In genomic region chr17:17839792-17840707, GRCh38 we compare ENCODE assay signal across 1 cellular context.
TF ChIP-seq lines count a peak whose summit lies in the region.

No MANE protein-coding gene starts in this region.

TF ChIP-seq in K562, 482 proteins besides CTCF, POLR2A, EP300 and RAD21 (continued from another document and continues in another):
- TF ChIP-seq, protein P1, sequence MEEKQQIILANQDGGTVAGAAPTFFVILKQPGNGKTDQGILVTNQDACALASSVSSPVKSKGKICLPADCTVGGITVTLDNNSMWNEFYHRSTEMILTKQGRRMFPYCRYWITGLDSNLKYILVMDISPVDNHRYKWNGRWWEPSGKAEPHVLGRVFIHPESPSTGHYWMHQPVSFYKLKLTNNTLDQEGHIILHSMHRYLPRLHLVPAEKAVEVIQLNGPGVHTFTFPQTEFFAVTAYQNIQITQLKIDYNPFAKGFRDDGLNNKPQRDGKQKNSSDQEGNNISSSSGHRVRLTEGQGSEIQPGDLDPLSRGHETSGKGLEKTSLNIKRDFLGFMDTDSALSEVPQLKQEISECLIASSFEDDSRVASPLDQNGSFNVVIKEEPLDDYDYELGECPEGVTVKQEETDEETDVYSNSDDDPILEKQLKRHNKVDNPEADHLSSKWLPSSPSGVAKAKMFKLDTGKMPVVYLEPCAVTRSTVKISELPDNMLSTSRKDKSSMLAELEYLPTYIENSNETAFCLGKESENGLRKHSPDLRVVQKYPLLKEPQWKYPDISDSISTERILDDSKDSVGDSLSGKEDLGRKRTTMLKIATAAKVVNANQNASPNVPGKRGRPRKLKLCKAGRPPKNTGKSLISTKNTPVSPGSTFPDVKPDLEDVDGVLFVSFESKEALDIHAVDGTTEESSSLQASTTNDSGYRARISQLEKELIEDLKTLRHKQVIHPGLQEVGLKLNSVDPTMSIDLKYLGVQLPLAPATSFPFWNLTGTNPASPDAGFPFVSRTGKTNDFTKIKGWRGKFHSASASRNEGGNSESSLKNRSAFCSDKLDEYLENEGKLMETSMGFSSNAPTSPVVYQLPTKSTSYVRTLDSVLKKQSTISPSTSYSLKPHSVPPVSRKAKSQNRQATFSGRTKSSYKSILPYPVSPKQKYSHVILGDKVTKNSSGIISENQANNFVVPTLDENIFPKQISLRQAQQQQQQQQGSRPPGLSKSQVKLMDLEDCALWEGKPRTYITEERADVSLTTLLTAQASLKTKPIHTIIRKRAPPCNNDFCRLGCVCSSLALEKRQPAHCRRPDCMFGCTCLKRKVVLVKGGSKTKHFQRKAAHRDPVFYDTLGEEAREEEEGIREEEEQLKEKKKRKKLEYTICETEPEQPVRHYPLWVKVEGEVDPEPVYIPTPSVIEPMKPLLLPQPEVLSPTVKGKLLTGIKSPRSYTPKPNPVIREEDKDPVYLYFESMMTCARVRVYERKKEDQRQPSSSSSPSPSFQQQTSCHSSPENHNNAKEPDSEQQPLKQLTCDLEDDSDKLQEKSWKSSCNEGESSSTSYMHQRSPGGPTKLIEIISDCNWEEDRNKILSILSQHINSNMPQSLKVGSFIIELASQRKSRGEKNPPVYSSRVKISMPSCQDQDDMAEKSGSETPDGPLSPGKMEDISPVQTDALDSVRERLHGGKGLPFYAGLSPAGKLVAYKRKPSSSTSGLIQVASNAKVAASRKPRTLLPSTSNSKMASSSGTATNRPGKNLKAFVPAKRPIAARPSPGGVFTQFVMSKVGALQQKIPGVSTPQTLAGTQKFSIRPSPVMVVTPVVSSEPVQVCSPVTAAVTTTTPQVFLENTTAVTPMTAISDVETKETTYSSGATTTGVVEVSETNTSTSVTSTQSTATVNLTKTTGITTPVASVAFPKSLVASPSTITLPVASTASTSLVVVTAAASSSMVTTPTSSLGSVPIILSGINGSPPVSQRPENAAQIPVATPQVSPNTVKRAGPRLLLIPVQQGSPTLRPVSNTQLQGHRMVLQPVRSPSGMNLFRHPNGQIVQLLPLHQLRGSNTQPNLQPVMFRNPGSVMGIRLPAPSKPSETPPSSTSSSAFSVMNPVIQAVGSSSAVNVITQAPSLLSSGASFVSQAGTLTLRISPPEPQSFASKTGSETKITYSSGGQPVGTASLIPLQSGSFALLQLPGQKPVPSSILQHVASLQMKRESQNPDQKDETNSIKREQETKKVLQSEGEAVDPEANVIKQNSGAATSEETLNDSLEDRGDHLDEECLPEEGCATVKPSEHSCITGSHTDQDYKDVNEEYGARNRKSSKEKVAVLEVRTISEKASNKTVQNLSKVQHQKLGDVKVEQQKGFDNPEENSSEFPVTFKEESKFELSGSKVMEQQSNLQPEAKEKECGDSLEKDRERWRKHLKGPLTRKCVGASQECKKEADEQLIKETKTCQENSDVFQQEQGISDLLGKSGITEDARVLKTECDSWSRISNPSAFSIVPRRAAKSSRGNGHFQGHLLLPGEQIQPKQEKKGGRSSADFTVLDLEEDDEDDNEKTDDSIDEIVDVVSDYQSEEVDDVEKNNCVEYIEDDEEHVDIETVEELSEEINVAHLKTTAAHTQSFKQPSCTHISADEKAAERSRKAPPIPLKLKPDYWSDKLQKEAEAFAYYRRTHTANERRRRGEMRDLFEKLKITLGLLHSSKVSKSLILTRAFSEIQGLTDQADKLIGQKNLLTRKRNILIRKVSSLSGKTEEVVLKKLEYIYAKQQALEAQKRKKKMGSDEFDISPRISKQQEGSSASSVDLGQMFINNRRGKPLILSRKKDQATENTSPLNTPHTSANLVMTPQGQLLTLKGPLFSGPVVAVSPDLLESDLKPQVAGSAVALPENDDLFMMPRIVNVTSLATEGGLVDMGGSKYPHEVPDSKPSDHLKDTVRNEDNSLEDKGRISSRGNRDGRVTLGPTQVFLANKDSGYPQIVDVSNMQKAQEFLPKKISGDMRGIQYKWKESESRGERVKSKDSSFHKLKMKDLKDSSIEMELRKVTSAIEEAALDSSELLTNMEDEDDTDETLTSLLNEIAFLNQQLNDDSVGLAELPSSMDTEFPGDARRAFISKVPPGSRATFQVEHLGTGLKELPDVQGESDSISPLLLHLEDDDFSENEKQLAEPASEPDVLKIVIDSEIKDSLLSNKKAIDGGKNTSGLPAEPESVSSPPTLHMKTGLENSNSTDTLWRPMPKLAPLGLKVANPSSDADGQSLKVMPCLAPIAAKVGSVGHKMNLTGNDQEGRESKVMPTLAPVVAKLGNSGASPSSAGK (IDR thresholded peaks at IDR 0.05) = no peak; the same call in 1 of the 2 replicates
- TF ChIP-seq ZNF23 (CRISPR knock-in tag; IDR thresholded peaks at IDR 0.05) (no peak), HNRNPH1 (optimal IDR thresholded peaks at IDR 0.05; ENCODE audit: low read depth, low read length) (no peak), SIX5 (IDR thresholded peaks at IDR 0.05; ENCODE audit: borderline replicate concordance in 1 of 2, insufficient read depth in 1 of 2, low read depth in 1 of 2, low read length in 2 of 2) (no peak), HDAC3 (IDR thresholded peaks at IDR 0.05; ENCODE audit: borderline replicate concordance, partially characterized antibody) (no peak), ZZZ3 (IDR thresholded peaks at IDR 0.05) (no peak), MAFF (IDR thresholded peaks at IDR 0.05; ENCODE audit: low read length) (no peak), FOXM1 (IDR thresholded peaks at IDR 0.05; ENCODE audit: low read depth) (no peak), FOXM1 (CRISPR knock-in tag; IDR thresholded peaks at IDR 0.05; ENCODE audit: low read depth) (no peak), ZNF184 (CRISPR knock-in tag; IDR thresholded peaks at IDR 0.05) (no peak), ZNF445 (CRISPR knock-in tag; IDR thresholded peaks at IDR 0.05; ENCODE audit: low read depth) (no peak), MTA3 (IDR thresholded peaks at IDR 0.05; ENCODE audit: borderline replicate concordance) (0 out of 2 replicates have a peak, but pooled peaks have one; percentile 84), SRSF7 (optimal IDR thresholded peaks at IDR 0.05; ENCODE audit: low read depth, low read length) (no peak), PATZ1 (CRISPR knock-in tag; IDR thresholded peaks at IDR 0.05; ENCODE audit: borderline replicate concordance) (no peak), ZNF408 (CRISPR knock-in tag; IDR thresholded peaks at IDR 0.05; ENCODE audit: low read depth) (no peak), MBD2 (IDR thresholded peaks at IDR 0.05; ENCODE audit: borderline replicate concordance, low read depth) (no peak), PHF21A (IDR thresholded peaks at IDR 0.05; ENCODE audit: borderline replicate concordance, low read depth) (no peak), PYGO2 (tag; IDR thresholded peaks at IDR 0.05) (no peak), MTF1 (CRISPR knock-in tag; IDR thresholded peaks at IDR 0.05; ENCODE audit: borderline replicate concordance) (no peak), HNRNPLL (IDR thresholded peaks at IDR 0.05; ENCODE audit: low read depth, low read length, poor library complexity, severe bottlenecking) (peak; percentile 56), ZNF589 (CRISPR knock-in tag; IDR thresholded peaks at IDR 0.05; ENCODE audit: low read depth) (no peak), FOXP1 (CRISPR knock-in tag; IDR thresholded peaks at IDR 0.05) (no peak; the same call in 1 of the 2 replicates), STAG1 (CRISPR knock-in tag; IDR thresholded peaks at IDR 0.05; ENCODE audit: borderline replicate concordance) (no peak), RBM39 (optimal IDR thresholded peaks at IDR 0.05; ENCODE audit: low read depth, low read length) (no peak), ATF4 (CRISPR knock-in tag; IDR thresholded peaks at IDR 0.05) (peak; percentile 37; the same call in 1 of the 2 replicates), GABPB1 (CRISPR knock-in tag; IDR thresholded peaks at IDR 0.05) (peak; percentile 80), ZNF146 (CRISPR knock-in tag; IDR thresholded peaks at IDR 0.05; ENCODE audit: unreplicated experiment) (no peak), ZNF282 (CRISPR knock-in tag; IDR thresholded peaks at IDR 0.05) (no peak), MIER1 (IDR thresholded peaks at IDR 0.05; ENCODE audit: low read depth) (no peak), ADNP (tag; IDR thresholded peaks at IDR 0.05) (peak; percentile 97), PREB (CRISPR knock-in tag; IDR thresholded peaks at IDR 0.05) (no peak), LEF1 (IDR thresholded peaks at IDR 0.05) (no peak), PHF8 (IDR thresholded peaks at IDR 0.05; ENCODE audit: borderline replicate concordance, low read length) (peak; percentile 53; the same call in 1 of the 2 replicates)
- TF ChIP-seq, protein P2, sequence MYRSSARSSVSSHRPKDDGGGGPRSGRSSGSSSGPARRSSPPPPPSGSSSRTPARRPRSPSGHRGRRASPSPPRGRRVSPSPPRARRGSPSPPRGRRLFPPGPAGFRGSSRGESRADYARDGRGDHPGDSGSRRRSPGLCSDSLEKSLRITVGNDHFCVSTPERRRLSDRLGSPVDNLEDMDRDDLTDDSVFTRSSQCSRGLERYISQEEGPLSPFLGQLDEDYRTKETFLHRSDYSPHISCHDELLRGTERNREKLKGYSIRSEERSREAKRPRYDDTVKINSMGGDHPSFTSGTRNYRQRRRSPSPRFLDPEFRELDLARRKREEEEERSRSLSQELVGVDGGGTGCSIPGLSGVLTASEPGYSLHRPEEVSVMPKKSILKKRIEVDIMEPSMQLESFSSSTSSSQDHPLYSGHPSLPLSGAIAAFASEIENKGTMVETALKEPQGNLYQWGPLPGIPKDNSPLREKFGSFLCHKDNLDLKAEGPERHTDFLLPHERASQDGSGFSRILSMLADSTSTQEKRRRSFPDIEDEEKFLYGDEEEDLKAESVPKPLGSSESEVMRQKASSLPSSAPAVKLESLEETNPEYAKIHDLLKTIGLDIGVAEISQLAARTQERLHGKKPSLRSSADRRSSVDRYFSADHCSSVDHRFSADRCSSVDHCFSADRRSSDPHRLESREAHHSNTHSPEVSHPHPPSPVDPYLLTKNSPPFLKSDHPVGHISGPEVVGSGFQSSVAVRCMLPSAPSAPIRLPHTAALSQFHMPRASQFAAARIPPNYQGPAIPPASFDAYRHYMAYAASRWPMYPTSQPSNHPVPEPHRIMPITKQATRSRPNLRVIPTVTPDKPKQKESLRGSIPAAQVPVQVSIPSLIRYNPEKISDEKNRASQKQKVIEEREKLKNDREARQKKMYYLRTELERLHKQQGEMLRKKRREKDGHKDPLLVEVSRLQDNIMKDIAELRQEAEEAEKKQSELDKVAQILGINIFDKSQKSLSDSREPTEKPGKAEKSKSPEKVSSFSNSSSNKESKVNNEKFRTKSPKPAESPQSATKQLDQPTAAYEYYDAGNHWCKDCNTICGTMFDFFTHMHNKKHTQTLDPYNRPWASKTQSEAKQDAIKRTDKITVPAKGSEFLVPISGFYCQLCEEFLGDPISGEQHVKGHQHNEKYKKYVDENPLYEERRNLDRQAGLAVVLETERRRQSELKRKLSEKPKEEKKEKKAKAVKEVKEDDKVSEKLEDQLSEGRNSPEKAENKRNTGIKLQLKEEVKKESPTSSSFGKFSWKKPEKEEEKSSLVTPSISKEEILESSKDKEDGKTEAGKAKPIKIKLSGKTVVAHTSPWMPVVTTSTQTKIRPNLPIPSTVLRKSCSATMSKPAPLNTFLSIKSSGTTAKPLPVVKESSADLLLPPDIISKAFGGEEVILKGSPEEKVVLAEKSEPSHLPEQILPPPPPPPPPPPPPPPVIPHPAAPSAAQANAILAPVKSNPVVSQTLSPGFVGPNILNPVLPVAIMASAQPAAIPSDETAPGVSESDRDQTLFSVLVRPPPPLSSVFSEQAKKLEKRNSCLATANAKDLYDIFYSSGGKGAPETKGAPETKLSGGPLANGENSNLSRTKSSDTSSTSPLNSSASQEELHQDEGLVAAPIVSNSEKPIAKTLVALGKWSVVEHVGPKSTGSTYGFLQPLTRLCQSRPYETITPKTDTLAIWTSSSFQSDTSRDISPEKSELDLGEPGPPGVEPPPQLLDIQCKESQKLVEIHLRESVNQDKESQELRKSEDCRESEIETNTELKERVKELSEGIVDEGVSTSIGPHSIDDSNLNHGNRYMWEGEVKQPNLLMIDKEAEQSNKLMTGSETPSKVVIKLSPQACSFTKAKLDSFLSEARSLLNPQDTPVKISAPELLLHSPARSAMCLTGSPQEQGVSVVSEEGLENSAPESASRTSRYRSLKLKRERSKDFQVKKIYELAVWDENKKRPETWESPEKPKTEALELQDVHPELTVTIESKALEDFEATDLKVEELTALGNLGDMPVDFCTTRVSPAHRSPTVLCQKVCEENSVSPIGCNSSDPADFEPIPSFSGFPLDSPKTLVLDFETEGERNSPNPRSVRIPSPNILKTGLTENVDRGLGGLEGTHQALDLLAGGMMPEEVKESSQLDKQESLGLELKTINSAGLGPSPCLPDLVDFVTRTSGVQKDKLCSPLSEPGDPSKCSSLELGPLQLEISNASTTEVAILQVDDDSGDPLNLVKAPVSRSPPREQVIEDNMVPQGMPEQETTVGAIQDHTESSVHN (IDR thresholded peaks at IDR 0.05; ENCODE audit: borderline replicate concordance in 1 of 2, low read depth in 1 of 2) = no peak
- TF ChIP-seq, protein P3, sequence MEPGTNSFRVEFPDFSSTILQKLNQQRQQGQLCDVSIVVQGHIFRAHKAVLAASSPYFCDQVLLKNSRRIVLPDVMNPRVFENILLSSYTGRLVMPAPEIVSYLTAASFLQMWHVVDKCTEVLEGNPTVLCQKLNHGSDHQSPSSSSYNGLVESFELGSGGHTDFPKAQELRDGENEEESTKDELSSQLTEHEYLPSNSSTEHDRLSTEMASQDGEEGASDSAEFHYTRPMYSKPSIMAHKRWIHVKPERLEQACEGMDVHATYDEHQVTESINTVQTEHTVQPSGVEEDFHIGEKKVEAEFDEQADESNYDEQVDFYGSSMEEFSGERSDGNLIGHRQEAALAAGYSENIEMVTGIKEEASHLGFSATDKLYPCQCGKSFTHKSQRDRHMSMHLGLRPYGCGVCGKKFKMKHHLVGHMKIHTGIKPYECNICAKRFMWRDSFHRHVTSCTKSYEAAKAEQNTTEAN (CRISPR knock-in tag; IDR thresholded peaks at IDR 0.05) = 0 out of 2 replicates have a peak, but pooled peaks have one; percentile 48
